Comparison of ENCODE assay signal across 18 cellular contexts in the genomic region with DNA sequence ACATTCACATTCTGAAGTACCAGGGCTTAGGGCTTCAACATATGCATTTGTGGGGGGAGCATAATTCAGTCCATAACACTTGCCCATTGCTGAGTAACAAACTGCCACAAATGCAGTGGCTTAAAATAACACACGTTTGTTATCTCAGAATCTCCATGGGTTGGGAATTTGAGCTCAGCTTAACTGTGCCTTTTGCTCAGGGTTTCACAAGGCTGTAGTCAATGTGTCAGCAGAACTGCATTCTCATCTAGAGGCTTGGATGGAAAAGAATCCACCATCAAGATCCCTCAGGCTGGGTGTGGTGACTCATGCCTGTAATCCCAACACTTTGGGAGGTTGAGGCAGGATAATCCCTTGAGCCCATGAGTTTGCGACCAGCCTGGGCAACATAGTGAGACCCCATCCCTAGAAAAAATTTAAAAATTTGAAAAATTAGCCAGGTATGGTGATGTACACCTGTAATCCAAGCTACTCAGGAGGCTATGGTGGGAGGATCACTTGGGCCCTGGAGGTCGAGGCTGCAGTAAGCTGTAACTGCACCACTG.
"Had no signal": no experiment of that assay in that cellular context is flagged by ENCODE, and none has a peak within 500 bp of the region (broad histone marks: within the 10 kb centered on the region; RNA-seq: fewer than 3 reads in every experiment).

No MANE protein-coding gene starts in this region.

- H3K27ac ChIP-seq: adrenal gland, coronary artery, esophagus muscularis mucosa, foreskin keratinocyte had no signal

- DNase-seq: activated CD4-positive, alpha-beta memory T cell treated with anti-CD3 and anti-CD28 coated beads, Interleukin-2, amount 10 ng/mL, durations not matched to agents 7 days and 5 days; activated CD4-positive, alpha-beta T cell treated with anti-CD3 and anti-CD28 coated beads for 36 hours; activated effector memory CD4-positive, alpha-beta T cell treated with Interleukin-2 at 50 U/mL for 16 hours; activated naive CD4-positive, alpha-beta T cell treated with anti-CD3 and anti-CD28 coated beads, Interleukin-2, amount 50 U/mL, for 16 hours; activated T-cell treated with anti-CD3 and anti-CD28 coated beads, Interleukin-2, amount 50 U/mL, for 24 hours; adrenal gland; central memory CD4-positive, alpha-beta T cell; foreskin keratinocyte; nucleus accumbens; posterior cingulate gyrus; small intestine; stimulated activated CD4-positive, alpha-beta T cell treated with anti-CD3 and anti-CD28 coated beads, Interleukin-4, amount 100 ng/mL, for 4 hours; stimulated activated CD8-positive, alpha-beta memory T cell treated with anti-CD3 and anti-CD28 coated beads, Interleukin-4, amount 100 ng/mL, for 48 hours; stimulated activated naive CD4-positive, alpha-beta T cell treated with Interleukin-2 at 50 U/mL for 16 hours had no signal

- H3K9me3 Mint-ChIP-seq: activated CD4-positive, alpha-beta memory T cell treated with anti-CD3 and anti-CD28 coated beads, Interleukin-2, amount 10 ng/mL, durations not matched to agents 7 days and 5 days; activated T-cell treated with anti-CD3 and anti-CD28 coated beads, Interleukin-2, amount 50 U/mL, for 24 hours; type B pancreatic cell had no signal

- ATAC-seq: activated CD4-positive, alpha-beta T cell treated with anti-CD3 and anti-CD28 coated beads for 36 hours; foreskin keratinocyte had no signal

- FAIRE-seq: small intestine had no signal

- H3K4me1 Mint-ChIP-seq: activated CD4-positive, alpha-beta memory T cell treated with anti-CD3 and anti-CD28 coated beads, Interleukin-2, amount 10 ng/mL, durations not matched to agents 7 days and 5 days had no signal

- H3K4me1 ChIP-seq: adrenal gland, foreskin keratinocyte had no signal

- H3K27me3 ChIP-seq: adrenal gland, esophagus muscularis mucosa, foreskin keratinocyte had no signal

- H3K36me3 Mint-ChIP-seq: type B pancreatic cell had no signal

- H3K36me3 ChIP-seq: adrenal gland, esophagus muscularis mucosa had no signal

- H3K27me3 Mint-ChIP-seq: activated CD4-positive, alpha-beta memory T cell treated with anti-CD3 and anti-CD28 coated beads, Interleukin-2, amount 10 ng/mL, durations not matched to agents 7 days and 5 days; activated CD4-positive, alpha-beta T cell treated with anti-CD3 and anti-CD28 coated beads for 36 hours; activated T-cell treated with anti-CD3 and anti-CD28 coated beads, Interleukin-2, amount 50 U/mL, for 24 hours; type B pancreatic cell had no signal

- H3K4me3 Mint-ChIP-seq: activated CD4-positive, alpha-beta memory T cell treated with anti-CD3 and anti-CD28 coated beads, Interleukin-2, amount 10 ng/mL, durations not matched to agents 7 days and 5 days; activated CD4-positive, alpha-beta T cell treated with anti-CD3 and anti-CD28 coated beads for 36 hours; activated T-cell treated with anti-CD3 and anti-CD28 coated beads, Interleukin-2, amount 50 U/mL, for 24 hours; nephron; type B pancreatic cell had no signal

- H3K4me3 ChIP-seq: adrenal gland, coronary artery, esophagus muscularis mucosa had no signal

- H3K9me3 ChIP-seq: adrenal gland, esophagus muscularis mucosa had no signal

- H3K27ac Mint-ChIP-seq: activated CD4-positive, alpha-beta memory T cell treated with anti-CD3 and anti-CD28 coated beads, Interleukin-2, amount 10 ng/mL, durations not matched to agents 7 days and 5 days; activated CD4-positive, alpha-beta T cell treated with anti-CD3 and anti-CD28 coated beads for 36 hours; activated T-cell treated with anti-CD3 and anti-CD28 coated beads, Interleukin-2, amount 50 U/mL, for 24 hours; nephron; type B pancreatic cell had no signal
